In genomic region chr11:115919341-115920086, GRCh38 we compare ENCODE assay signal across 1 cellular context.
TF ChIP-seq lines count a peak whose summit lies in the region.

No MANE protein-coding gene starts in this region.

TF ChIP-seq in GM12878, 131 proteins besides CTCF, POLR2A, EP300 and RAD21 (continued from another document and continues in another):
- TF ChIP-seq BCL3 (IDR thresholded peaks at IDR 0.05; ENCODE audit: borderline replicate concordance, insufficient read depth, low read depth, low read length, poor library complexity, severe bottlenecking) (peak; percentile 79), RBBP5 (conservative IDR thresholded peaks at IDR 0.05) (no peak), DPF2 (IDR thresholded peaks at IDR 0.05) (peak; percentile 93), IKZF2 (IDR thresholded peaks at IDR 0.05) (peak; percentile 97), CUX1 (IDR thresholded peaks at IDR 0.05; ENCODE audit: insufficient replicate concordance, low read depth, low read length) (peak; percentile 54), MXI1 (IDR thresholded peaks at IDR 0.05; ENCODE audit: low read depth, low read length) (peak; percentile 54; the same call in 1 of the 2 replicates), YY1 (IDR thresholded peaks at IDR 0.05; ENCODE audit: low read depth, low read length) (peak; percentile 75), SREBF1 (IDR thresholded peaks at IDR 0.05; ENCODE audit: low read length) (no peak), NFXL1 (IDR thresholded peaks at IDR 0.05; ENCODE audit: borderline replicate concordance) (no peak), ATF3 (IDR thresholded peaks at IDR 0.05; ENCODE audit: borderline replicate concordance, extremely low read depth, low read depth, low read length) (no peak), ESRRA (IDR thresholded peaks at IDR 0.05; ENCODE audit: low read length) (no peak), MEF2B (IDR thresholded peaks at IDR 0.05; ENCODE audit: partially characterized antibody, poor library complexity, severe bottlenecking) (peak; percentile 91), IRF4 (IDR thresholded peaks at IDR 0.05; ENCODE audit: low read depth, low read length) (peak; percentile 76; the same call in 1 of the 2 replicates), RB1 (IDR thresholded peaks at IDR 0.05; ENCODE audit: borderline replicate concordance) (no peak; the same call in 1 of the 2 replicates), MTA2 (IDR thresholded peaks at IDR 0.05; ENCODE audit: low read depth) (peak; percentile 88), ETV6 (conservative IDR thresholded peaks at IDR 0.05 in 1 of 2, IDR thresholded peaks at IDR 0.05 in 1 of 2; ENCODE audit: borderline replicate concordance in 1 of 2, low read depth in 1 of 2) (peak in 1 of 2 experiments; percentile 69; a peak in 2 of 4 replicates), BHLHE40 (IDR thresholded peaks at IDR 0.05; ENCODE audit: borderline replicate concordance in 1 of 2, low read depth in 2 of 2, low read length in 1 of 2) (peak; percentile 60 to 75), JUND (IDR thresholded peaks at IDR 0.05; ENCODE audit: low read depth, low read length) (peak; percentile 88; the same call in 1 of the 2 replicates), CHD4 (IDR thresholded peaks at IDR 0.05) (no peak), ZBTB40 (IDR thresholded peaks at IDR 0.05; ENCODE audit: borderline replicate concordance) (no peak; the same call in 1 of the 2 replicates), MYC (IDR thresholded peaks at IDR 0.05; ENCODE audit: insufficient read depth, insufficient read length, insufficient replicate concordance, low read length, severe bottlenecking) (no peak), SKIL (IDR thresholded peaks at IDR 0.05; ENCODE audit: low read depth, poor library complexity, severe bottlenecking) (peak; percentile 68), HSF1 (IDR thresholded peaks at IDR 0.05; ENCODE audit: low read depth, low read length) (no peak), CHD1 (IDR thresholded peaks at IDR 0.05; ENCODE audit: low read depth, low read length) (0 out of 2 replicates have a peak, but pooled peaks have one; percentile 35), ELK1 (IDR thresholded peaks at IDR 0.05; ENCODE audit: low read depth, low read length) (0 out of 2 replicates have a peak, but pooled peaks have one; percentile 12), PAX8 (IDR thresholded peaks at IDR 0.05) (no peak), POLR2AphosphoS2 (IDR thresholded peaks at IDR 0.05; ENCODE audit: low read depth, low read length) (peak; percentile 37; the same call in 1 of the 2 replicates), HDAC6 (IDR thresholded peaks at IDR 0.05; ENCODE audit: unreplicated experiment) (no peak), SUZ12 (IDR thresholded peaks at IDR 0.05; ENCODE audit: unreplicated experiment) (no peak), ZNF622 (IDR thresholded peaks at IDR 0.05) (no peak), ASH2L (IDR thresholded peaks at IDR 0.05; ENCODE audit: borderline replicate concordance, low read depth) (no peak), TCF7 (IDR thresholded peaks at IDR 0.05; ENCODE audit: borderline replicate concordance) (peak; percentile 60; the same call in 1 of the 2 replicates), ZNF207 (IDR thresholded peaks at IDR 0.05; ENCODE audit: borderline replicate concordance) (0 out of 2 replicates have a peak, but pooled peaks have one; percentile 56), ZSCAN29 (IDR thresholded peaks at IDR 0.05) (no peak), E2F4 (IDR thresholded peaks at IDR 0.05; ENCODE audit: low read depth, low read length) (peak; percentile 76), FOXK2 (IDR thresholded peaks at IDR 0.05) (no peak), E2F8 (IDR thresholded peaks at IDR 0.05; ENCODE audit: low read depth, partially characterized antibody) (peak; percentile 57)
